ENCODE assay signal across 8 cellular contexts in the genomic region with DNA sequence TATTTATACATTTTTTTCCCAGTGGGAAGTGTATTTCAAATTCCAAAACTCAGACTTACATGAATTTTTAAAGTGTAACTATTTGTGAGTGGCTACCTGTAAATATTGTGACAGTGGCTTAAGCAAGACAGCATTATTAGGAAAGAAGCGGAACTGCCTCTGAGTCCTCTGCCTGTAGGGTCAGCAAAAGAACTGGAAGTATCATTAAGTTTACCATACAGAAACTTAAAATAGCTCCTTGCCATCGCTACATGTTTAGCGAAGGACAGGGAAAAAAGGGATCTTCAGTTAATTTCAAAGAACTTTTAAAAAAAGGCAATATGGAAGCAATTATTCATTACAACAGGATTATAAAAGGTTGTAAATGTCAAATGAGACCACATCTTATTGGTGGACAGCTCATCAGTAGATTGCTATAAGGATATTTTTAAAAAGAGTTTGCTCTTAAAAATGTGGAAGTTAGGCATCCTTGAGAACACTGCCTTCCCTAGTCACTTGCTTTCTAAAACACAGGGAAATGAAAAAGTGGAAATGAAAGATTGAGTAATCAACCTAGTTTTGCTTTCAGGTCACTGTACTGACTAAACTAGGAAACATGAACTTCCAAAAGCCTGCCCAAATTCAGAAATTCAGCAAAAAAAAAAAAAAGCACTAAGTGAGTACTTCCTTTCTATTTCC. TPM values are rescaled to one million over a fixed set of nuclear protein-coding genes. Genes with fewer than 3 reads are reported as not detected.
DNase-seq lines count a peak whose midpoint lies in the region; ATAC-seq and TF ChIP-seq lines count a peak whose summit lies in the region.

No MANE protein-coding gene starts in this region.

- peak overlapping the region; percentile 38 for H3K4me3 Mint-ChIP-seq in activated T-helper 1 cell treated with anti-CD3 and anti-CD28 coated beads, Interleukin-12 subunit alpha, Interleukin-12 subunit beta, Interleukin-2, Interleukin-4 antibody, amounts not matched to agents 30 ng/mL and 10 ng/mL and 1 ng/mL, durations not matched to agents 14 hours and 24 hours and 36 hours
- no peak overlapping the region for H3K4me3 Mint-ChIP-seq in memory B cell

- intact Hi-C loops in activated T-helper 1 cell treated with anti-CD3 and anti-CD28 coated beads, Interleukin-12 subunit alpha, Interleukin-12 subunit beta, Interleukin-2, Interleukin-4 antibody, amounts not matched to agents 30 ng/mL and 10 ng/mL and 1 ng/mL, durations not matched to agents 14 hours and 24 hours and 36 hours (cut with micrococcal nuclease): loop anchor here (1.0 to 2.0 kb wide), 3 partner anchors 17 to 74 kb away; no protein-coding TSS in a partner anchor

- H3K36me3 Mint-ChIP-seq in activated T-helper 1 cell treated with anti-CD3 and anti-CD28 coated beads, Interleukin-12 subunit alpha, Interleukin-12 subunit beta, Interleukin-2, Interleukin-4 antibody, amounts not matched to agents 30 ng/mL and 10 ng/mL and 1 ng/mL, durations not matched to agents 14 hours and 24 hours and 36 hours (ENCODE audit: low read depth): peaks cover 10% of the 10 kb centered on the region
- peaks cover 5% of the 10 kb centered on the region for H3K36me3 Mint-ChIP-seq in memory B cell

- H3K4me1 Mint-ChIP-seq in activated T-helper 1 cell treated with anti-CD3 and anti-CD28 coated beads, Interleukin-12 subunit alpha, Interleukin-12 subunit beta, Interleukin-2, Interleukin-4 antibody, amounts not matched to agents 30 ng/mL and 10 ng/mL and 1 ng/mL, durations not matched to agents 14 hours and 24 hours and 36 hours (ENCODE audit: low read depth): peaks cover 46% of the 10 kb centered on the region
- H3K4me1 Mint-ChIP-seq in memory B cell: peaks cover 33% of the 10 kb centered on the region

- ATAC-seq in memory B cell (ENCODE audit: low read depth): peak; percentile 48
- no peak for ATAC-seq in GM18858 (IDR thresholded peaks at IDR 0.05; ENCODE audit: unreplicated experiment)

- no peaks in the 10 kb centered on the region for H3K9me3 Mint-ChIP-seq in activated T-helper 1 cell treated with anti-CD3 and anti-CD28 coated beads, Interleukin-12 subunit alpha, Interleukin-12 subunit beta, Interleukin-2, Interleukin-4 antibody, amounts not matched to agents 30 ng/mL and 10 ng/mL and 1 ng/mL, durations not matched to agents 14 hours and 24 hours and 36 hours
- H3K9me3 Mint-ChIP-seq in memory B cell: no peaks in the 10 kb centered on the region

- H3K27ac Mint-ChIP-seq in activated T-helper 1 cell treated with anti-CD3 and anti-CD28 coated beads, Interleukin-12 subunit alpha, Interleukin-12 subunit beta, Interleukin-2, Interleukin-4 antibody, amounts not matched to agents 30 ng/mL and 10 ng/mL and 1 ng/mL, durations not matched to agents 14 hours and 24 hours and 36 hours: no peak overlapping the region
- peak overlapping the region; percentile 81 for H3K27ac Mint-ChIP-seq in memory B cell

- peak overlapping the region; percentile 15 for H3K4me3 ChIP-seq in HFF-Myc (replicated peaks; ENCODE audit: low read depth, low read length)

- TF ChIP-seq CTCF in HFF-Myc (IDR thresholded peaks at IDR 0.05; ENCODE audit: low read depth, low read length, missing control alignments): no peak

- peak; percentile 49 to 56 for DNase-seq in AML-193 (lab: John Stamatoyannopoulos, UW)
- no peak for DNase-seq in HFF-Myc (ENCODE audit: extremely low read depth, low read depth)
- DNase-seq in activated T-helper 1 cell treated with anti-CD3 and anti-CD28 coated beads, Interleukin-12 subunit alpha, Interleukin-12 subunit beta, Interleukin-2, Interleukin-4 antibody, amounts not matched to agents 30 ng/mL and 10 ng/mL and 1 ng/mL, durations not matched to agents 14 hours and 24 hours and 36 hours (ENCODE audit: low spot score): no peak
- no peak for DNase-seq in memory B cell (ENCODE audit: low spot score in 2 of 2)
- no peak for DNase-seq in NCI-H510A (lab: John Stamatoyannopoulos, UW)
- no peak for DNase-seq in COLO829 (ENCODE audit: low spot score)
- DNase-seq in NCI-H2196 treated with DMSO at 0.1 percent for 48 hours (lab: John Stamatoyannopoulos, UW; ENCODE audit: unreplicated experiment): no peak

- peaks cover 2% of the 10 kb centered on the region for H3K27me3 Mint-ChIP-seq in activated T-helper 1 cell treated with anti-CD3 and anti-CD28 coated beads, Interleukin-12 subunit alpha, Interleukin-12 subunit beta, Interleukin-2, Interleukin-4 antibody, amounts not matched to agents 30 ng/mL and 10 ng/mL and 1 ng/mL, durations not matched to agents 14 hours and 24 hours and 36 hours (ENCODE audit: insufficient read depth)
- no peaks in the 10 kb centered on the region for H3K27me3 Mint-ChIP-seq in memory B cell

RNA-seq across cellular contexts. Expression of a gene that starts 39.2 kb away (rescaled TPM):
- total RNA-seq in activated T-helper 1 cell treated with anti-CD3 and anti-CD28 coated beads, Interleukin-12 subunit alpha, Interleukin-12 subunit beta, Interleukin-2, Interleukin-4 antibody, amounts not matched to agents 30 ng/mL and 10 ng/mL and 1 ng/mL, durations not matched to agents 14 hours and 24 hours and 36 hours: 40.2 and 44.7 TPM in 2 replicates

RNA-seq across cellular contexts. Expression of a gene that starts 39.3 kb away (rescaled TPM):
- 14.4 and 18.5 TPM in 2 replicates for total RNA-seq in activated T-helper 1 cell treated with anti-CD3 and anti-CD28 coated beads, Interleukin-12 subunit alpha, Interleukin-12 subunit beta, Interleukin-2, Interleukin-4 antibody, amounts not matched to agents 30 ng/mL and 10 ng/mL and 1 ng/mL, durations not matched to agents 14 hours and 24 hours and 36 hours

RNA-seq across cellular contexts. Expression of a gene that starts 52.8 kb away (rescaled TPM):
- total RNA-seq in activated T-helper 1 cell treated with anti-CD3 and anti-CD28 coated beads, Interleukin-12 subunit alpha, Interleukin-12 subunit beta, Interleukin-2, Interleukin-4 antibody, amounts not matched to agents 30 ng/mL and 10 ng/mL and 1 ng/mL, durations not matched to agents 14 hours and 24 hours and 36 hours: 89.8 and 94.9 TPM in 2 replicates

Comparison
In these comparisons a context has a peak if more than half of its experiments do, and no peak if none do; other contexts are left out.
1. DNase-seq: peak in AML-193 (2 of 2); none in HFF-Myc (single experiment), activated T-helper 1 cell treated with anti-CD3 and anti-CD28 coated beads, Interleukin-12 subunit alpha, Interleukin-12 subunit beta, Interleukin-2, Interleukin-4 antibody, amounts not matched to agents 30 ng/mL and 10 ng/mL and 1 ng/mL, durations not matched to agents 14 hours and 24 hours and 36 hours (single experiment), memory B cell (0 of 2), NCI-H510A (single experiment), COLO829 (single experiment) and NCI-H2196 treated with DMSO at 0.1 percent for 48 hours (single experiment).